15 cellular contexts compared by ENCODE assay signal in genomic region chr14:94041551-94042346, GRCh38. TPM values are rescaled to one million over a fixed set of nuclear protein-coding genes. Genes with fewer than 3 reads are reported as not detected.
DNase-seq lines count a peak whose midpoint lies in the region; ATAC-seq, FAIRE-seq and TF ChIP-seq lines count a peak whose summit lies in the region.
"Had no signal": no experiment of that assay in that cellular context is flagged by ENCODE, and none has a peak within 500 bp of the region (broad histone marks: within the 10 kb centered on the region; RNA-seq: fewer than 3 reads in every experiment).

No MANE protein-coding gene starts in this region.

- no peak overlapping the region for H3K4me3 ChIP-seq in A549
- H3K4me3 ChIP-seq in naive thymus-derived CD4-positive, alpha-beta T cell (ENCODE audit: low read length): no peak overlapping the region
- H3K4me3 ChIP-seq: Peyer's patch had no signal

- H3K36me3 ChIP-seq in naive thymus-derived CD4-positive, alpha-beta T cell (ENCODE audit: control insufficient read depth in 2 of 3, insufficient read depth in 3 of 3, low read length in 3 of 3): peaks cover 0 to 23% (median 5%) of the 10 kb centered on the region in 3 experiments

- no peaks in the 10 kb centered on the region for H3K9me3 ChIP-seq in A549
- no peaks in the 10 kb centered on the region for H3K9me3 ChIP-seq in naive thymus-derived CD4-positive, alpha-beta T cell (ENCODE audit: control insufficient read depth in 2 of 3, low read length in 3 of 3)
- H3K9me3 ChIP-seq: Peyer's patch had no signal

- no peak for TF ChIP-seq CTCF in A549 (IDR thresholded peaks at IDR 0.05)
- TF ChIP-seq CTCF in HFFc6 (IDR thresholded peaks at IDR 0.05): no peak
- no peak for TF ChIP-seq CTCF in mesothelial cell of epicardium (IDR thresholded peaks at IDR 0.05; ENCODE audit: unreplicated experiment)

- H3K27me3 Mint-ChIP-seq in HFFc6 (ENCODE audit: insufficient read depth) (peaks cover 4% of the 10 kb centered on the region), mesothelial cell of epicardium (ENCODE audit: low read depth) (no peaks in the 10 kb centered on the region)
- no peaks in the 10 kb centered on the region for H3K27me3 Mint-ChIP-seq in naive thymus-derived CD4-positive, alpha-beta T cell

- no peak for TF ChIP-seq RAD21 in A549 (conservative IDR thresholded peaks at IDR 0.05 in 1 of 2, IDR thresholded peaks at IDR 0.05 in 1 of 2)

- H3K36me3 Mint-ChIP-seq in HFFc6 (ENCODE audit: low read depth) (peaks cover 7% of the 10 kb centered on the region; the same call in 1 of the 2 replicates), mesothelial cell of epicardium (peaks cover 3% of the 10 kb centered on the region)
- peaks cover 0 to 7% (median 0%) of the 10 kb centered on the region in 5 donors for H3K36me3 Mint-ChIP-seq in naive thymus-derived CD4-positive, alpha-beta T cell

- WGBS in A549 (ENCODE audit: missing lambda C conversion rate): 83% methylated on average over 18 of the region's 18 CpGs

- ATAC-seq in A549: peak; percentile 8 to 15; a peak in 3 of 6 replicates
- peak; percentile 6 for ATAC-seq in naive thymus-derived CD4-positive, alpha-beta T cell

- no peak overlapping the region for H3K4me2 ChIP-seq in A549

- H3K9me3 Mint-ChIP-seq in HFFc6: no peaks in the 10 kb centered on the region
- peaks cover 0 to 3% (median 0%) of the 10 kb centered on the region in 11 donors for H3K9me3 Mint-ChIP-seq in naive thymus-derived CD4-positive, alpha-beta T cell
- no peaks in the 10 kb centered on the region for H3K9me3 Mint-ChIP-seq in mesothelial cell of epicardium

- no peak for TF ChIP-seq EP300 in A549 (IDR thresholded peaks at IDR 0.05)

- no peak for DNase-seq in A549 (ENCODE audit: low read depth in 1 of 2, low spot score in 1 of 2)
- peak; percentile 90 for DNase-seq in HFFc6
- DNase-seq in fibroblast of the conjunctiva (ENCODE audit: low read depth): peak; percentile 59
- DNase-seq in naive thymus-derived CD4-positive, alpha-beta T cell: no peak
- DNase-seq in kidney tubule cell (ENCODE audit: low spot score): no peak
- no peak for DNase-seq in erythroblast (lab: John Stamatoyannopoulos, UW)
- DNase-seq in mesothelial cell of epicardium (ENCODE audit: low spot score in 2 of 2, unreplicated experiment in 2 of 2): no peak
- no peak for DNase-seq in NOMO-1 treated with DMSO at 0.1 percent for 48 hours (lab: John Stamatoyannopoulos, UW; ENCODE audit: unreplicated experiment)
- DNase-seq: activated T-cell treated with anti-CD3 and anti-CD28 coated beads for 4 hours; AML-193; NCI-H2081; Peyer's patch; stimulated activated CD4-positive, alpha-beta T cell treated with anti-CD3 and anti-CD28 coated beads, Interleukin-12 subunit alpha, Interleukin-12 subunit beta, amount 100 ng/mL, for 4 hours; stimulated activated CD8-positive, alpha-beta memory T cell treated with anti-CD3 and anti-CD28 coated beads, Interleukin-4, amount 100 ng/mL, for 48 hours had no signal

- H3K4me3 Mint-ChIP-seq in HFFc6 (peak overlapping the region; percentile 65; the same call in 1 of the 2 replicates), mesothelial cell of epicardium (no peak overlapping the region)
- H3K4me3 Mint-ChIP-seq in naive thymus-derived CD4-positive, alpha-beta T cell: no peak overlapping the region

- CTCF ChIA-PET in A549 (lab: Yijun Ruan, JAX): interaction anchor here (0.7 to 1.5 kb wide), 4 partner anchors 13 to 139 kb away, joined by 3 to 6 read pairs (median 4); no protein-coding TSS in a partner anchor
- CTCF ChIA-PET in naive thymus-derived CD4-positive, alpha-beta T cell (lab: Charles Lee): interaction anchor here (0.8 kb wide), 1 partner anchor 96 kb away, joined by 3 read pairs; no protein-coding TSS in a partner anchor

- intact Hi-C loops in naive thymus-derived CD4-positive, alpha-beta T cell (cut with micrococcal nuclease): no loop called here

- H3K4me1 ChIP-seq in A549: no peaks in the 10 kb centered on the region
- no peaks in the 10 kb centered on the region for H3K4me1 ChIP-seq in naive thymus-derived CD4-positive, alpha-beta T cell (ENCODE audit: control insufficient read depth in 2 of 2, insufficient read depth in 2 of 2, low read length in 2 of 2)

- H3K27ac Mint-ChIP-seq in HFFc6 (peak overlapping the region; percentile 79), mesothelial cell of epicardium (no peak overlapping the region)
- H3K27ac Mint-ChIP-seq in naive thymus-derived CD4-positive, alpha-beta T cell: peak overlapping the region in 5 of 9 donors; percentile 33 to 59 (median 46)

- POLR2A ChIA-PET in A549 (lab: Yijun Ruan, JAX): no interaction called here
- POLR2A ChIA-PET in naive thymus-derived CD4-positive, alpha-beta T cell (lab: Charles Lee): no interaction called here

- H3K27ac ChIP-seq in A549: no peak overlapping the region
- H3K27ac ChIP-seq in naive thymus-derived CD4-positive, alpha-beta T cell (ENCODE audit: low read depth, low read length): no peak overlapping the region
- H3K27ac ChIP-seq: Peyer's patch had no signal

- TF ChIP-seq POLR2A in A549 (IDR thresholded peaks at IDR 0.05; ENCODE audit: low read length): no peak
- no peak for TF ChIP-seq POLR2A in erythroblast (IDR thresholded peaks at IDR 0.05; ENCODE audit: low read length)

- FAIRE-seq in A549 (lab: Jason Lieb, UNC): no peak

- no peaks in the 10 kb centered on the region for H3K27me3 ChIP-seq in naive thymus-derived CD4-positive, alpha-beta T cell (ENCODE audit: control insufficient read depth in 2 of 2, insufficient read depth in 2 of 2, low read length in 2 of 2)
- H3K27me3 ChIP-seq: Peyer's patch had no signal

- H3K4me1 Mint-ChIP-seq in HFFc6 (ENCODE audit: low read depth): peaks cover 35% of the 10 kb centered on the region
- peaks cover 1 to 5% (median 1%) of the 10 kb centered on the region in 7 donors for H3K4me1 Mint-ChIP-seq in naive thymus-derived CD4-positive, alpha-beta T cell
- H3K4me1 Mint-ChIP-seq in mesothelial cell of epicardium: no peaks in the 10 kb centered on the region

TF ChIP-seq in A549, 52 proteins besides CTCF, POLR2A, EP300 and RAD21:
- TF ChIP-seq NFE2L2 (conservative IDR thresholded peaks at IDR 0.05; ENCODE audit: low read length) (no peak), SREBF2 (IDR thresholded peaks at IDR 0.05) (no peak), EHF (CRISPR knock-in tag; IDR thresholded peaks at IDR 0.05) (no peak), ZC3H11A (IDR thresholded peaks at IDR 0.05) (no peak), RCOR1 (IDR thresholded peaks at IDR 0.05; ENCODE audit: low read depth, low read length) (no peak), TP53 (CRISPR knock-in tag; IDR thresholded peaks at IDR 0.05) (no peak)

RNA-seq across cellular contexts. Expression of gene OTUB2, which starts 15.6 kb away (rescaled TPM):
- 1.2 and 1.7 TPM in 2 replicates for polyA plus RNA-seq in A549 (2011; rRNA removed)
- 0.74 and 0.96 TPM in 2 replicates for polyA plus RNA-seq in A549 (2012; cell fraction: cytosol; rRNA removed)
- 0.76 and 0.77 TPM in 2 replicates for polyA plus RNA-seq in A549 (2012; cell fraction: nucleus; rRNA removed)
- 2.2 to 2.5 TPM (median 2.4 TPM) in 3 replicates for polyA plus RNA-seq in A549 (2017; fragmentation: RNase III; extraction: RNeasy Plus Mini Kit Qiagen cat#74134 plus additional on column Dnase treatment)
- 2.6 and 3.3 TPM in 2 replicates for polyA minus RNA-seq in A549 (2011; rRNA and poly(A)+ RNA removed)
- total RNA-seq in HFFc6 (2021; fragmentation: NEBNext Ultra II Directional; extraction: Animal tissue kit (Norgen Biotek cat#: 25700)): 1 to 10 TPM in 4 of 6 experiments, under 1 TPM in 2; 0.77 to 1.8 (median 1.2) TPM
- total RNA-seq in naive thymus-derived CD4-positive, alpha-beta T cell: 1 to 10 TPM in 1 of 5 experiments, under 1 TPM in 3, not detected in 1; 0.11 to 2.5 (median 0.63) TPM
- under 1 TPM; 0.35 to 0.56 TPM for polyA plus RNA-seq in naive thymus-derived CD4-positive, alpha-beta T cell
- total RNA-seq in mesothelial cell of epicardium: 6.0 to 6.6 TPM (median 6.6 TPM) in 3 replicates

RNA-seq across cellular contexts. Expression of gene DDX24, which starts 39.3 kb away (rescaled TPM):
- polyA plus RNA-seq in A549 (2011; rRNA removed): 161 and 169 TPM in 2 replicates
- polyA plus RNA-seq in A549 (2012; cell fraction: cytosol; rRNA removed): 98.5 and 100 TPM in 2 replicates
- polyA plus RNA-seq in A549 (2012; cell fraction: nucleus; rRNA removed): 95.5 and 140 TPM in 2 replicates
- 117 to 127 TPM (median 121 TPM) in 3 replicates for polyA plus RNA-seq in A549 (2017; fragmentation: RNase III; extraction: RNeasy Plus Mini Kit Qiagen cat#74134 plus additional on column Dnase treatment)
- polyA minus RNA-seq in A549 (2011; rRNA and poly(A)+ RNA removed): 107 and 128 TPM in 2 replicates
- 100 to 1,000 TPM; 167 to 191 (median 187) TPM for total RNA-seq in HFFc6 (2021; fragmentation: NEBNext Ultra II Directional; extraction: Animal tissue kit (Norgen Biotek cat#: 25700))
- 100 to 1,000 TPM; 214 to 438 (median 333) TPM for total RNA-seq in naive thymus-derived CD4-positive, alpha-beta T cell
- polyA plus RNA-seq in naive thymus-derived CD4-positive, alpha-beta T cell: 100 to 1,000 TPM; 190 to 306 TPM
- 151 to 159 TPM (median 157 TPM) in 3 replicates for total RNA-seq in mesothelial cell of epicardium

RNA-seq across cellular contexts. Expression of gene IFI27L1, which starts 39.4 kb away (rescaled TPM):
- polyA plus RNA-seq in A549 (2011; rRNA removed) (13.4 and 15.9 TPM in 2 replicates), A549 (2017; fragmentation: RNase III; extraction: RNeasy Plus Mini Kit Qiagen cat#74134 plus additional on column Dnase treatment) (23.2 to 28.0 TPM (median 27.0 TPM) in 3 replicates)
- polyA plus RNA-seq in A549 (2012; cell fraction: cytosol; rRNA removed): 20.4 and 25.9 TPM in 2 replicates
- polyA plus RNA-seq in A549 (2012; cell fraction: nucleus; rRNA removed): 17.8 and 21.5 TPM in 2 replicates
- 7.4 and 8.8 TPM in 2 replicates for polyA minus RNA-seq in A549 (2011; rRNA and poly(A)+ RNA removed)
- total RNA-seq in HFFc6 (2021; fragmentation: NEBNext Ultra II Directional; extraction: Animal tissue kit (Norgen Biotek cat#: 25700)): 10 to 100 TPM; 22.3 to 28.2 (median 23.7) TPM
- total RNA-seq in naive thymus-derived CD4-positive, alpha-beta T cell: 10 to 100 TPM in 2 of 5 experiments, 1 to 10 TPM in 3; 6.3 to 31.8 (median 8.2) TPM
- polyA plus RNA-seq in naive thymus-derived CD4-positive, alpha-beta T cell: 1 to 10 TPM; 7.6 to 8.5 TPM
- 31.3 to 33.9 TPM (median 33.1 TPM) in 3 replicates for total RNA-seq in mesothelial cell of epicardium

RNA-seq across cellular contexts. Expression of gene CCDC197, which starts 44.6 kb away (rescaled TPM):
- polyA plus RNA-seq in A549 (2011; rRNA removed) (not detected in 2 replicates), A549 (2017; fragmentation: RNase III; extraction: RNeasy Plus Mini Kit Qiagen cat#74134 plus additional on column Dnase treatment) (not detected in 3 replicates)
- polyA plus RNA-seq in A549 (2012; cell fraction: cytosol; rRNA removed): not detected in 2 replicates
- polyA plus RNA-seq in A549 (2012; cell fraction: nucleus; rRNA removed): 0.04 TPM in 1 of 2 replicates, not detected in the other
- polyA minus RNA-seq in A549 (2011; rRNA and poly(A)+ RNA removed): not detected in 2 replicates
- not detected for total RNA-seq in HFFc6 (2021; fragmentation: NEBNext Ultra II Directional; extraction: Animal tissue kit (Norgen Biotek cat#: 25700))
- total RNA-seq in naive thymus-derived CD4-positive, alpha-beta T cell: not detected
- polyA plus RNA-seq in naive thymus-derived CD4-positive, alpha-beta T cell: not detected
- total RNA-seq in mesothelial cell of epicardium: not detected in 3 replicates
- total RNA-seq: mononuclear cell, Peyer's patch had no signal

Comparison
In these comparisons a context has a peak if more than half of its experiments do, and no peak if none do; other contexts are left out.
1. DNase-seq: peak in HFFc6 (single experiment) and fibroblast of the conjunctiva (single experiment); none in A549 (0 of 2), naive thymus-derived CD4-positive, alpha-beta T cell (0 of 9), kidney tubule cell (single experiment), erythroblast (0 of 2), mesothelial cell of epicardium (0 of 2) and NOMO-1 treated with DMSO at 0.1 percent for 48 hours (single experiment).